8 cellular contexts compared by ENCODE assay signal in genomic region chr1:96721053-96721381, GRCh38. TPM values are rescaled to one million over a fixed set of nuclear protein-coding genes. Genes with fewer than 3 reads are reported as not detected.
DNase-seq lines count a peak whose midpoint lies in the region; ATAC-seq and TF ChIP-seq lines count a peak whose summit lies in the region.

No MANE protein-coding gene starts in this region.

- H4K20me1 ChIP-seq in BLaER1 treated with 17β-estradiol and CSF1 and Interleukin-3, amounts not matched to agents 10 nM and 100 nM: peaks cover 0 to 19% (median 0%) of the 10 kb centered on the region in 11 experiments; a peak in 6 of 22 replicates

- ATAC-seq in GM21390 (IDR thresholded peaks at IDR 0.05; ENCODE audit: unreplicated experiment): peak; percentile 7
- ATAC-seq in natural killer cell treated with Interleukin-12 subunit alpha and Interleukin-12 subunit beta and Interleukin-15 and Interleukin-18, amount 100 ng/mL, for 72 hours: no peak

- H3K9me3 ChIP-seq in BLaER1 treated with 17β-estradiol and CSF1 and Interleukin-3, amounts not matched to agents 10 nM and 100 nM (replicated peaks in 1 of 11): peaks cover 0 to 12% (median 4%) of the 10 kb centered on the region in 11 experiments; a peak in 10 of 22 replicates

- peaks cover 1% of the 10 kb centered on the region for H3K27me3 Mint-ChIP-seq in IgD-negative memory B cell
- H3K27me3 Mint-ChIP-seq in chondrocyte (ENCODE audit: low read depth): no peaks in the 10 kb centered on the region
- peaks cover 0 to 4% of the 10 kb centered on the region in 2 donors for H3K27me3 Mint-ChIP-seq in natural killer cell treated with Interleukin-12 subunit alpha and Interleukin-12 subunit beta and Interleukin-15 and Interleukin-18, amount 100 ng/mL, for 72 hours

- H3K36me3 ChIP-seq in BLaER1 treated with 17β-estradiol and CSF1 and Interleukin-3, amounts not matched to agents 10 nM and 100 nM: peaks cover 14 to 26% (median 20%) of the 10 kb centered on the region in 11 experiments

- H3K4me1 Mint-ChIP-seq in IgD-negative memory B cell (peaks cover 21 to 24% (median 22%) of the 10 kb centered on the region in 3 donors), chondrocyte (ENCODE audit: low read depth) (peaks cover 30% of the 10 kb centered on the region)
- peaks cover 19 to 25% of the 10 kb centered on the region in 2 donors for H3K4me1 Mint-ChIP-seq in natural killer cell treated with Interleukin-12 subunit alpha and Interleukin-12 subunit beta and Interleukin-15 and Interleukin-18, amount 100 ng/mL, for 72 hours (ENCODE audit: low read depth in 2 of 2)

- H3K4me2 ChIP-seq in BLaER1 treated with 17β-estradiol and CSF1 and Interleukin-3, amounts not matched to agents 10 nM and 100 nM: peak overlapping the region; percentile 66 to 86 (median 80)

- no peaks in the 10 kb centered on the region for H3K27me3 ChIP-seq in BLaER1 treated with 17β-estradiol and CSF1 and Interleukin-3, amounts not matched to agents 10 nM and 100 nM

- peak overlapping the region; percentile 86 to 98 (median 94) for H3K4me3 ChIP-seq in BLaER1 treated with 17β-estradiol and CSF1 and Interleukin-3, amounts not matched to agents 10 nM and 100 nM

- H3K9me3 Mint-ChIP-seq in IgD-negative memory B cell (no peaks in the 10 kb centered on the region), chondrocyte (ENCODE audit: low read depth) (no peaks in the 10 kb centered on the region)
- H3K9me3 Mint-ChIP-seq in natural killer cell treated with Interleukin-12 subunit alpha and Interleukin-12 subunit beta and Interleukin-15 and Interleukin-18, amount 100 ng/mL, for 72 hours: no peaks in the 10 kb centered on the region

- peak overlapping the region; percentile 94 to 99 (median 98) for H3K4me3 Mint-ChIP-seq in IgD-negative memory B cell
- peak overlapping the region; percentile 93 for H3K4me3 Mint-ChIP-seq in chondrocyte (ENCODE audit: unreplicated experiment)
- H3K4me3 Mint-ChIP-seq in natural killer cell treated with Interleukin-12 subunit alpha and Interleukin-12 subunit beta and Interleukin-15 and Interleukin-18, amount 100 ng/mL, for 72 hours: peak overlapping the region; percentile 100

- no peak for DNase-seq in chondrocyte (ENCODE audit: low spot score)
- no peak for DNase-seq in natural killer cell treated with Interleukin-12 subunit alpha and Interleukin-12 subunit beta and Interleukin-15 and Interleukin-18, amount 100 ng/mL, for 72 hours (ENCODE audit: low spot score)
- DNase-seq in foreskin melanocyte: no peak
- DNase-seq in amniotic stem cell (lab: John Stamatoyannopoulos, UW): no peak
- DNase-seq in NCI-H2081 treated with DMSO at 0.1 percent for 48 hours (lab: John Stamatoyannopoulos, UW): no peak

- H3K27ac Mint-ChIP-seq in IgD-negative memory B cell (peak overlapping the region; percentile 57 to 94 (median 91)), chondrocyte (ENCODE audit: unreplicated experiment) (peak overlapping the region; percentile 84)
- peak overlapping the region; percentile 81 to 85 for H3K27ac Mint-ChIP-seq in natural killer cell treated with Interleukin-12 subunit alpha and Interleukin-12 subunit beta and Interleukin-15 and Interleukin-18, amount 100 ng/mL, for 72 hours

- peak overlapping the region in 10 of 11 experiments; percentile 87 to 98 (median 96); a peak in 19 of 22 replicates for H3K27ac ChIP-seq in BLaER1 treated with 17β-estradiol and CSF1 and Interleukin-3, amounts not matched to agents 10 nM and 100 nM

- TF ChIP-seq CTCF in chondrocyte (IDR thresholded peaks at IDR 0.05): no peak

- peaks cover 3% of the 10 kb centered on the region for H3K36me3 Mint-ChIP-seq in IgD-negative memory B cell
- peaks cover 9% of the 10 kb centered on the region for H3K36me3 Mint-ChIP-seq in chondrocyte (ENCODE audit: low read depth)
- peaks cover 10% of the 10 kb centered on the region for H3K36me3 Mint-ChIP-seq in natural killer cell treated with Interleukin-12 subunit alpha and Interleukin-12 subunit beta and Interleukin-15 and Interleukin-18, amount 100 ng/mL, for 72 hours

- peak overlapping the region; percentile 93 to 99 (median 97) for H3K9ac ChIP-seq in BLaER1 treated with 17β-estradiol and CSF1 and Interleukin-3, amounts not matched to agents 10 nM and 100 nM

- H3K4me1 ChIP-seq in BLaER1 treated with 17β-estradiol and CSF1 and Interleukin-3, amounts not matched to agents 10 nM and 100 nM: peaks cover 12 to 22% (median 15%) of the 10 kb centered on the region in 10 experiments; a peak in 19 of 20 replicates

RNA-seq across cellular contexts. Expression of gene PTBP2, which starts 0.6 kb away (rescaled TPM):
- 6.6 TPM for polyA plus RNA-seq in IgD-negative memory B cell
- total RNA-seq in chondrocyte: 11.5 to 19.4 TPM (median 13.2 TPM) in 3 replicates
- total RNA-seq in natural killer cell treated with Interleukin-12 subunit alpha and Interleukin-12 subunit beta and Interleukin-15 and Interleukin-18, amount 100 ng/mL, for 72 hours: 10 to 100 TPM; 12.5 to 27.3 TPM
